Comparison of ENCODE assay signal across 19 cellular contexts in the genomic region with DNA sequence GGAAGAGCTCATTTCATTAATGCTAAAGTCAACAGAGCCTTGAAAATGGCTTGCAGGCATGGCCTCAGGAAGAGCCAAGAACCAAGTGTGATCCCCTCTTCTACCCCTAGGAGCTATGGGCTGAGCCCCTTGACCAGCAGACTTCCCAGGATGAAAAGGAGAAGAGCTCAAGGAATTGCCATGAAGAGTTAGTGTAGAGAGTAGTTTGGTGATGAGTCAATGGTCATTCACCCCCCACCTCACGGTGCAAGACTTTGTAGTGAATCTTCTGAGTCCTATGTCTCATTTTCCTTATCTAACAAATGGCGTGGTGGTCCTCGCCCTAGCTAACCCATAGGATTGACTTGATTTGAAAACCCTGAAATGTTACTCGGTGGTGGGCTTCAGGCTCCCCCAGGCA.
"Had no signal": no experiment of that assay in that cellular context is flagged by ENCODE, and none has a peak within 500 bp of the region (broad histone marks: within the 10 kb centered on the region; RNA-seq: fewer than 3 reads in every experiment).

No MANE protein-coding gene starts in this region.

- H3K4me3 ChIP-seq: esophagus squamous epithelium, left ventricle myocardium inferior, lower lobe of right lung, pancreas, testis, tibial nerve had no signal

- ATAC-seq: left cardiac atrium; lower lobe of right lung; pancreas; right cardiac atrium; stimulated activated naive CD8-positive, alpha-beta T cell treated with anti-CD3 and anti-CD28 coated beads, Interleukin-15, Interleukin-2, amounts not matched to agents 100 U/mL and 50 U/mL, for 24 hours had no signal

- DNase-seq: effector memory CD4-positive, alpha-beta T cell; esophagus squamous epithelium; foreskin fibroblast; immature natural killer cell; left cardiac atrium; left ventricle myocardium inferior; lower lobe of right lung; mesenchymal stem cell; naive B cell; occipital lobe; pancreas; right cardiac atrium; small intestine; stimulated activated CD4-positive, alpha-beta T cell treated with anti-CD3 and anti-CD28 coated beads, Interleukin-12 subunit alpha, Interleukin-12 subunit beta, amount 100 ng/mL, for 4 hours; stimulated activated naive CD8-positive, alpha-beta T cell treated with anti-CD3 and anti-CD28 coated beads, Interleukin-15, Interleukin-2, amounts not matched to agents 100 U/mL and 50 U/mL, for 24 hours; testis had no signal

- H3K9me3 ChIP-seq: esophagus squamous epithelium, left ventricle myocardium inferior, lower lobe of right lung, pancreas, testis, tibial nerve had no signal

- H3K36me3 ChIP-seq: esophagus squamous epithelium, left ventricle myocardium inferior, lower lobe of right lung, pancreas, tibial nerve had no signal

- H3K27me3 ChIP-seq: testis, tibial nerve had no signal

- FAIRE-seq: keratinocyte, pancreas, small intestine had no signal

- H3K27ac ChIP-seq: epithelial cell of prostate, esophagus squamous epithelium, left ventricle myocardium inferior, lower lobe of right lung, pancreas, testis, tibial nerve had no signal

- H3K4me1 ChIP-seq: pancreas, testis had no signal
